In the genomic region with DNA sequence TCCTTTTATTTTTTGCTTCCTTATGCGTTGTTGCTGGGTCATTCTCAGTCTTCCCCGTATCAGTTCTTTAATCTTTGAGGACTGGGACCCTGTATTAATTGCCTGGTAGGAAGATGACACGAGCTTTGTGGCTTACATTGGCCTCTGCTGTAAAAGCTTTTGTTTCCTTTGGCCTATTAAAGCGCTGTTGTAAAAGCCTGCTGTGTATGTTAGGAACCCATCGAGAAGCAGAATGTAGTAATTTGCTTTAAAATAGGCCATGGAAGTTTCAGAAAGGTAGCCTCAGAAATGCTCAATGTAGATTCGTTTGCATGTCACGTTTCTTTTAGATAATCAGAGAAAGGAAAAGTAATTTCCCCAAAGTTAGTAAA, we compare ENCODE assay signal across 8 cellular contexts.
DNase-seq lines count a peak whose midpoint lies in the region; ATAC-seq and TF ChIP-seq lines count a peak whose summit lies in the region.

No MANE protein-coding gene starts in this region.

- POLR2A ChIA-PET in MCF 10A (lab: Yijun Ruan, JAX) = interaction anchor here (0.6 to 3.1 kb wide), 45 partner anchors 9 to 1621 kb away, joined by 3 to 35 read pairs (median 3); a partner anchor contains a TSS

- BruUV-seq in MCF 10A (replicated peaks; lab: Mats Ljungman, UMichigan) = TSS peak; percentile 91

- H3K27ac Mint-ChIP-seq in MCF 10A (ENCODE audit: low read depth, unreplicated experiment) (peak overlapping the region; percentile 99), memory B cell (peak overlapping the region; percentile 98)

- CTCF ChIA-PET in MCF 10A (lab: Yijun Ruan, JAX) = interaction anchor here (0.5 to 3.7 kb wide), 34 partner anchors 11 to 1690 kb away, joined by 3 to 76 read pairs (median 3); no protein-coding TSS in a partner anchor

- TF ChIP-seq CTCF in MCF 10A (IDR thresholded peaks at IDR 0.05; ENCODE audit: unreplicated experiment) = no peak

- peak; percentile 12 for ATAC-seq in HG03196 (IDR thresholded peaks at IDR 0.05; ENCODE audit: unreplicated experiment)
- peak; percentile 4 for ATAC-seq in memory B cell (ENCODE audit: low read depth)

- H3K9me3 Mint-ChIP-seq in MCF 10A (ENCODE audit: unreplicated experiment) = no peaks in the 10 kb centered on the region
- H3K9me3 Mint-ChIP-seq in memory B cell = peaks cover 5% of the 10 kb centered on the region

- peak; percentile 95 for DNase-seq in NCI-H748 (lab: John Stamatoyannopoulos, UW; ENCODE audit: unreplicated experiment)
- no peak for DNase-seq in NCI-H748 treated with DMSO at 0.1 percent for 48 hours (lab: John Stamatoyannopoulos, UW)
- DNase-seq in MCF 10A (ENCODE audit: unreplicated experiment) = no peak
- DNase-seq in memory B cell (ENCODE audit: low spot score in 2 of 2) = no peak
- no peak for DNase-seq in OCI-M2 (lab: John Stamatoyannopoulos, UW; ENCODE audit: unreplicated experiment)
- no peak for DNase-seq in NCI-H1092 (lab: John Stamatoyannopoulos, UW)
- no peak for DNase-seq in NCI-H1417 (lab: John Stamatoyannopoulos, UW)

- intact Hi-C loops in MCF 10A (cut with micrococcal nuclease) = loop anchor here (1.0 to 10.0 kb wide), 4 partner anchors 181 to 891 kb away; a partner anchor contains a TSS

- H3K4me3 Mint-ChIP-seq in MCF 10A (ENCODE audit: unreplicated experiment) (peak overlapping the region; percentile 87), memory B cell (peak overlapping the region; percentile 96)

- H3K4me1 Mint-ChIP-seq in MCF 10A (ENCODE audit: insufficient read depth, unreplicated experiment) (peaks cover 8% of the 10 kb centered on the region), memory B cell (peaks cover 21% of the 10 kb centered on the region)

- H3K36me3 Mint-ChIP-seq in MCF 10A (ENCODE audit: insufficient read depth, unreplicated experiment) = no peaks in the 10 kb centered on the region
- H3K36me3 Mint-ChIP-seq in memory B cell = peaks cover 5% of the 10 kb centered on the region

- no peaks in the 10 kb centered on the region for H3K27me3 Mint-ChIP-seq in MCF 10A (ENCODE audit: insufficient read depth, unreplicated experiment)
- H3K27me3 Mint-ChIP-seq in memory B cell = no peaks in the 10 kb centered on the region
